1 cellular context compared by ENCODE assay signal in the genomic region with DNA sequence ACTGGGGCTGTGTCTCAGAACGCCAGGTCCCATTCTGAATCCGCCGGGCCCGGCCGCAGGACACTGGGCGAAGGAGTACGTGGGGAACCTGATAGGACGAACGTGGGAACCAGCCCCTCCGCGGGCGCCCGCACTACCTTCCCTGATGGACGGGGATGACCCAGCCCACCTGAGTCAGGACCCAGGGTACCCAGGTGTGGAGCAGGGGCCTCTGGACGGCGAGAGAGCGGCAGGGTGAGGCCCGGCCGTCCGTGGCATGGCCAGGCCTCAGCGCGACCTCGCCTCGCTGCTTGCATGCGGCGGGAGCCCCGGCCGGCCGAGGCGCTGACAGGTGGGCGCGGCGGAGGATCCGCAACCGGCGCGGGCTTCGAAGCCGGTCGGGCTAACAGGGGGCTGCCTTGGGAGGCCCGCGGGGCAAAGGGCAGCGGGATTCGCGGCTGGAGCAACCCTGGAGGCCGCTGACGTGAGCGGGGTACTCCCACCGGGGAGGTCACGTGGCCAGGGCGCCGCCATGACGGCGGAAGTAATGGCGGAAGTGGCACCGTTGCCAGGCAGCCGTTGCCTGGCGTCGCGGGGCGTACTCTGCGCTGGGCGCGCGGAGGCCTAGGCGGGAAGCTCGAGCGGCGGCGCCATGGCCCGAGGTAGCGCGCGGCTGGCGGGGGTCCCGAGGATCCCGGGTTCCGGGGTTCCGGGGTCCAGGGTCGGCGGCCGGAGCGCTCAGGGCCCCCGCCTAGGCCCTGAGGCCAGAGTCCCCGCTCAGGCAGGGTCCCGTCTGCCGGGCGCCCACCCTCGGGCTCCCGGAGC.
TF ChIP-seq lines count a peak whose summit lies in the region.

A gene (plus strand): TSS at position 580 of the 804 bp plus-strand sequence. CDS start 52 bp downstream, at position 632.

TF ChIP-seq in HepG2, 621 proteins besides CTCF, POLR2A, EP300 and RAD21 (continued from another document and continues in another):
- TF ChIP-seq THAP11 (CRISPR knock-in tag; IDR thresholded peaks at IDR 0.05) (peak; percentile 92), FIP1L1 (IDR thresholded peaks at IDR 0.05; ENCODE audit: borderline replicate concordance, insufficient read depth, low read depth, low read length) (peak; percentile 84; the same call in 1 of the 2 replicates), MXI1 (IDR thresholded peaks at IDR 0.05; ENCODE audit: borderline replicate concordance, low read depth, low read length) (peak; percentile 100), HNF4G (IDR thresholded peaks at IDR 0.05; ENCODE audit: borderline replicate concordance, low read depth, low read length) (peak; percentile 75), HNF4G (CRISPR knock-in tag; IDR thresholded peaks at IDR 0.05; ENCODE audit: borderline replicate concordance, low read depth) (peak; percentile 92; the same call in 1 of the 2 replicates), SMAD9 (CRISPR knock-in tag; IDR thresholded peaks at IDR 0.05) (no peak), ARHGAP35 (CRISPR knock-in tag; IDR thresholded peaks at IDR 0.05; ENCODE audit: borderline replicate concordance) (peak; percentile 75; the same call in 1 of the 2 replicates), JUN (CRISPR knock-in tag; IDR thresholded peaks at IDR 0.05) (0 out of 2 replicates have a peak, but pooled peaks have one; percentile 44), KMT2A (CRISPR knock-in tag; IDR thresholded peaks at IDR 0.05) (peak; percentile 68), POLR2AphosphoS5 (IDR thresholded peaks at IDR 0.05; ENCODE audit: low read depth, low read length) (peak; percentile 20; the same call in 1 of the 2 replicates), HNF4A (CRISPR knock-in tag; IDR thresholded peaks at IDR 0.05) (peak; percentile 78), TBL1XR1 (IDR thresholded peaks at IDR 0.05; ENCODE audit: borderline replicate concordance, low read length, partially characterized antibody) (no peak), NCOA1 (CRISPR knock-in tag; IDR thresholded peaks at IDR 0.05) (peak; percentile 93), MEF2D (CRISPR knock-in tag; IDR thresholded peaks at IDR 0.05) (0 out of 2 replicates have a peak, but pooled peaks have one; percentile 37), ZBTB7A (CRISPR knock-in tag; IDR thresholded peaks at IDR 0.05) (peak; percentile 94), MIER3 (CRISPR knock-in tag; IDR thresholded peaks at IDR 0.05; ENCODE audit: borderline replicate concordance) (peak; percentile 79), ZNF790 (CRISPR knock-in tag; IDR thresholded peaks at IDR 0.05; ENCODE audit: borderline replicate concordance) (0 out of 2 replicates have a peak, but pooled peaks have one; percentile 39), NFE2L1 (CRISPR knock-in tag; IDR thresholded peaks at IDR 0.05; ENCODE audit: borderline replicate concordance) (no peak), ZNF781 (CRISPR knock-in tag; IDR thresholded peaks at IDR 0.05; ENCODE audit: borderline replicate concordance, not compliant biosample characterization) (no peak), MEIS2 (CRISPR knock-in tag; IDR thresholded peaks at IDR 0.05) (no peak), SRSF9 (IDR thresholded peaks at IDR 0.05; ENCODE audit: borderline replicate concordance, insufficient read depth, low read depth, low read length, poor library complexity, severe bottlenecking) (no peak), SYNCRIP (IDR thresholded peaks at IDR 0.05; ENCODE audit: insufficient read depth, low read depth, low read length) (no peak), ZNF883 (CRISPR knock-in tag; IDR thresholded peaks at IDR 0.05; ENCODE audit: not compliant biosample characterization) (peak; percentile 53), ATAD3A (CRISPR knock-in tag; IDR thresholded peaks at IDR 0.05) (no peak), TP53 (CRISPR knock-in tag; conservative IDR thresholded peaks at IDR 0.05) (no peak)
- TF ChIP-seq, protein P1, sequence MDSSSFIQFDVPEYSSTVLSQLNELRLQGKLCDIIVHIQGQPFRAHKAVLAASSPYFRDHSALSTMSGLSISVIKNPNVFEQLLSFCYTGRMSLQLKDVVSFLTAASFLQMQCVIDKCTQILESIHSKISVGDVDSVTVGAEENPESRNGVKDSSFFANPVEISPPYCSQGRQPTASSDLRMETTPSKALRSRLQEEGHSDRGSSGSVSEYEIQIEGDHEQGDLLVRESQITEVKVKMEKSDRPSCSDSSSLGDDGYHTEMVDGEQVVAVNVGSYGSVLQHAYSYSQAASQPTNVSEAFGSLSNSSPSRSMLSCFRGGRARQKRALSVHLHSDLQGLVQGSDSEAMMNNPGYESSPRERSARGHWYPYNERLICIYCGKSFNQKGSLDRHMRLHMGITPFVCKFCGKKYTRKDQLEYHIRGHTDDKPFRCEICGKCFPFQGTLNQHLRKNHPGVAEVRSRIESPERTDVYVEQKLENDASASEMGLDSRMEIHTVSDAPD (CRISPR knock-in tag; IDR thresholded peaks at IDR 0.05), result peak; percentile 55; the same call in 1 of the 2 replicates
- TF ChIP-seq, protein P2, sequence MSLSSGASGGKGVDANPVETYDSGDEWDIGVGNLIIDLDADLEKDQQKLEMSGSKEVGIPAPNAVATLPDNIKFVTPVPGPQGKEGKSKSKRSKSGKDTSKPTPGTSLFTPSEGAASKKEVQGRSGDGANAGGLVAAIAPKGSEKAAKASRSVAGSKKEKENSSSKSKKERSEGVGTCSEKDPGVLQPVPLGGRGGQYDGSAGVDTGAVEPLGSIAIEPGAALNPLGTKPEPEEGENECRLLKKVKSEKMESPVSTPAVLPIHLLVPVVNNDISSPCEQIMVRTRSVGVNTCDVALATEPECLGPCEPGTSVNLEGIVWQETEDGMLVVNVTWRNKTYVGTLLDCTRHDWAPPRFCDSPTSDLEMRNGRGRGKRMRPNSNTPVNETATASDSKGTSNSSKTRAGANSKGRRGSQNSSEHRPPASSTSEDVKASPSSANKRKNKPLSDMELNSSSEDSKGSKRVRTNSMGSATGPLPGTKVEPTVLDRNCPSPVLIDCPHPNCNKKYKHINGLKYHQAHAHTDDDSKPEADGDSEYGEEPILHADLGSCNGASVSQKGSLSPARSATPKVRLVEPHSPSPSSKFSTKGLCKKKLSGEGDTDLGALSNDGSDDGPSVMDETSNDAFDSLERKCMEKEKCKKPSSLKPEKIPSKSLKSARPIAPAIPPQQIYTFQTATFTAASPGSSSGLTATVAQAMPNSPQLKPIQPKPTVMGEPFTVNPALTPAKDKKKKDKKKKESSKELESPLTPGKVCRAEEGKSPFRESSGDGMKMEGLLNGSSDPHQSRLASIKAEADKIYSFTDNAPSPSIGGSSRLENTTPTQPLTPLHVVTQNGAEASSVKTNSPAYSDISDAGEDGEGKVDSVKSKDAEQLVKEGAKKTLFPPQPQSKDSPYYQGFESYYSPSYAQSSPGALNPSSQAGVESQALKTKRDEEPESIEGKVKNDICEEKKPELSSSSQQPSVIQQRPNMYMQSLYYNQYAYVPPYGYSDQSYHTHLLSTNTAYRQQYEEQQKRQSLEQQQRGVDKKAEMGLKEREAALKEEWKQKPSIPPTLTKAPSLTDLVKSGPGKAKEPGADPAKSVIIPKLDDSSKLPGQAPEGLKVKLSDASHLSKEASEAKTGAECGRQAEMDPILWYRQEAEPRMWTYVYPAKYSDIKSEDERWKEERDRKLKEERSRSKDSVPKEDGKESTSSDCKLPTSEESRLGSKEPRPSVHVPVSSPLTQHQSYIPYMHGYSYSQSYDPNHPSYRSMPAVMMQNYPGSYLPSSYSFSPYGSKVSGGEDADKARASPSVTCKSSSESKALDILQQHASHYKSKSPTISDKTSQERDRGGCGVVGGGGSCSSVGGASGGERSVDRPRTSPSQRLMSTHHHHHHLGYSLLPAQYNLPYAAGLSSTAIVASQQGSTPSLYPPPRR (CRISPR knock-in tag; IDR thresholded peaks at IDR 0.05; ENCODE audit: borderline replicate concordance), result peak; percentile 44; the same call in 1 of the 2 replicates
- TF ChIP-seq, protein P3, sequence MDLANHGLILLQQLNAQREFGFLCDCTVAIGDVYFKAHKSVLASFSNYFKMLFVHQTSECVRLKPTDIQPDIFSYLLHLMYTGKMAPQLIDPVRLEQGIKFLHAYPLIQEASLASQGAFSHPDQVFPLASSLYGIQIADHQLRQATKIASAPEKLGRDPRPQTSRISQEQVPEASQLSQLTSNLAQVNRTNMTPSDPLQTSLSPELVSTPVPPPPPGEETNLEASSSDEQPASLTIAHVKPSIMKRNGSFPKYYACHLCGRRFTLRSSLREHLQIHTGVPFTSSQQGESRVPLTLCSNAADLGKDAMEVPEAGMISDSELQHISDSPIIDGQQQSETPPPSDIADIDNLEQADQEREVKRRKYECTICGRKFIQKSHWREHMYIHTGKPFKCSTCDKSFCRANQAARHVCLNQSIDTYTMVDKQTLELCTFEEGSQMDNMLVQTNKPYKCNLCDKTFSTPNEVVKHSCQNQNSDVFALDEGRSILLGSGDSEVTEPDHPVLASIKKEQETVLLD (CRISPR knock-in tag; IDR thresholded peaks at IDR 0.05; ENCODE audit: low read depth), result peak; percentile 85
- TF ChIP-seq, protein P4, sequence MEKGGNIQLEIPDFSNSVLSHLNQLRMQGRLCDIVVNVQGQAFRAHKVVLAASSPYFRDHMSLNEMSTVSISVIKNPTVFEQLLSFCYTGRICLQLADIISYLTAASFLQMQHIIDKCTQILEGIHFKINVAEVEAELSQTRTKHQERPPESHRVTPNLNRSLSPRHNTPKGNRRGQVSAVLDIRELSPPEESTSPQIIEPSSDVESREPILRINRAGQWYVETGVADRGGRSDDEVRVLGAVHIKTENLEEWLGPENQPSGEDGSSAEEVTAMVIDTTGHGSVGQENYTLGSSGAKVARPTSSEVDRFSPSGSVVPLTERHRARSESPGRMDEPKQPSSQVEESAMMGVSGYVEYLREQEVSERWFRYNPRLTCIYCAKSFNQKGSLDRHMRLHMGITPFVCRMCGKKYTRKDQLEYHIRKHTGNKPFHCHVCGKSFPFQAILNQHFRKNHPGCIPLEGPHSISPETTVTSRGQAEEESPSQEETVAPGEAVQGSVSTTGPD (CRISPR knock-in tag; IDR thresholded peaks at IDR 0.05), result no peak
- TF ChIP-seq, protein P5, sequence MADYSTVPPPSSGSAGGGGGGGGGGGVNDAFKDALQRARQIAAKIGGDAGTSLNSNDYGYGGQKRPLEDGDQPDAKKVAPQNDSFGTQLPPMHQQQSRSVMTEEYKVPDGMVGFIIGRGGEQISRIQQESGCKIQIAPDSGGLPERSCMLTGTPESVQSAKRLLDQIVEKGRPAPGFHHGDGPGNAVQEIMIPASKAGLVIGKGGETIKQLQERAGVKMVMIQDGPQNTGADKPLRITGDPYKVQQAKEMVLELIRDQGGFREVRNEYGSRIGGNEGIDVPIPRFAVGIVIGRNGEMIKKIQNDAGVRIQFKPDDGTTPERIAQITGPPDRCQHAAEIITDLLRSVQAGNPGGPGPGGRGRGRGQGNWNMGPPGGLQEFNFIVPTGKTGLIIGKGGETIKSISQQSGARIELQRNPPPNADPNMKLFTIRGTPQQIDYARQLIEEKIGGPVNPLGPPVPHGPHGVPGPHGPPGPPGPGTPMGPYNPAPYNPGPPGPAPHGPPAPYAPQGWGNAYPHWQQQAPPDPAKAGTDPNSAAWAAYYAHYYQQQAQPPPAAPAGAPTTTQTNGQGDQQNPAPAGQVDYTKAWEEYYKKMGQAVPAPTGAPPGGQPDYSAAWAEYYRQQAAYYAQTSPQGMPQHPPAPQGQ (CRISPR knock-in tag; IDR thresholded peaks at IDR 0.05; ENCODE audit: borderline replicate concordance), result 0 out of 2 replicates have a peak, but pooled peaks have one; percentile 26
- TF ChIP-seq, protein P6, sequence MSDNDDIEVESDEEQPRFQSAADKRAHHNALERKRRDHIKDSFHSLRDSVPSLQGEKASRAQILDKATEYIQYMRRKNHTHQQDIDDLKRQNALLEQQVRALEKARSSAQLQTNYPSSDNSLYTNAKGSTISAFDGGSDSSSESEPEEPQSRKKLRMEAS (IDR thresholded peaks at IDR 0.05), result peak; percentile 91
- TF ChIP-seq, protein P7, sequence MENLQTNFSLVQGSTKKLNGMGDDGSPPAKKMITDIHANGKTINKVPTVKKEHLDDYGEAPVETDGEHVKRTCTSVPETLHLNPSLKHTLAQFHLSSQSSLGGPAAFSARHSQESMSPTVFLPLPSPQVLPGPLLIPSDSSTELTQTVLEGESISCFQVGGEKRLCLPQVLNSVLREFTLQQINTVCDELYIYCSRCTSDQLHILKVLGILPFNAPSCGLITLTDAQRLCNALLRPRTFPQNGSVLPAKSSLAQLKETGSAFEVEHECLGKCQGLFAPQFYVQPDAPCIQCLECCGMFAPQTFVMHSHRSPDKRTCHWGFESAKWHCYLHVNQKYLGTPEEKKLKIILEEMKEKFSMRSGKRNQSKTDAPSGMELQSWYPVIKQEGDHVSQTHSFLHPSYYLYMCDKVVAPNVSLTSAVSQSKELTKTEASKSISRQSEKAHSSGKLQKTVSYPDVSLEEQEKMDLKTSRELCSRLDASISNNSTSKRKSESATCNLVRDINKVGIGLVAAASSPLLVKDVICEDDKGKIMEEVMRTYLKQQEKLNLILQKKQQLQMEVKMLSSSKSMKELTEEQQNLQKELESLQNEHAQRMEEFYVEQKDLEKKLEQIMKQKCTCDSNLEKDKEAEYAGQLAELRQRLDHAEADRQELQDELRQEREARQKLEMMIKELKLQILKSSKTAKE (CRISPR knock-in tag; IDR thresholded peaks at IDR 0.05; ENCODE audit: borderline replicate concordance), result no peak
- TF ChIP-seq, protein P8, sequence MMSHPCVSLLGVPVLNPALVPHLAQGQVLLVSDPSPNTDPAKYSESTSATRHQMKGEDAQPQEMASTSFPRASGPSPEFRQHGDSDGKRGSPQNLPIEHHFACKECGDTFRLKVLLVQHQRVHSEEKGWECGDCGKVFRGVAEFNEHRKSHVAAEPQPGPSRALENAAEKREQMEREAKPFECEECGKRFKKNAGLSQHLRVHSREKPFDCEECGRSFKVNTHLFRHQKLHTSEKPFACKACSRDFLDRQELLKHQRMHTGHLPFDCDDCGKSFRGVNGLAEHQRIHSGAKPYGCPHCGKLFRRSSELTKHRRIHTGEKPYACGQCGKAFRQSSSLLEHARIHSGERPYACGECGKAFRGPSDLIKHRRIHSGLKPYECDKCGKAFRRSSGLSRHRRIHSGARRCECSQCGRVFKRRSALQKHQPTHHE (CRISPR knock-in tag; IDR thresholded peaks at IDR 0.05; ENCODE audit: borderline replicate concordance), result peak; percentile 86; the same call in 1 of the 2 replicates
- TF ChIP-seq, protein P9, sequence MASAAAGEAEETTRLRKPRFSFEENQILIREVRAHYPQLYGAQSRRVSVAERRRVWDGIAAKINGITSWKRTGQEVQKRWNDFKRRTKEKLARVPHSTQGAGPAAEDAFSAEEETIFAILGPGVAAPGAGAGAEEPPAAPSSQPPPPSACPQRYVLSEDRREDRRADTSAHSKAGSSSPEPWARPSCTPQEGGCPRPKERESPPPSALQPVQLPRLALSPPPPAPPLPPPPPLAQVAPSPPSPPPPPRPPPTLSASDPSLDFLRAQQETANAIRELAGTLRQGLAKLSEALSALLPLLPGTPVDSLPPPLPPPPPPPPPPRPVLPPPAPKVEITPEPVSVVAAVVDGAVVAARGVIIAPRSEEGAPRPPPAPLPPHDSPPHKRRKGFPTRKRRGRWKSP (CRISPR knock-in tag; IDR thresholded peaks at IDR 0.05), result peak; percentile 91
